In genomic region chr14:91399868-91400640, GRCh38 we compare ENCODE assay signal across 8 cellular contexts. TPM values are rescaled to one million over a fixed set of nuclear protein-coding genes. Genes with fewer than 3 reads are reported as not detected.
A peak's percentile ranks its signal among the peaks of the same experiment; 100 is the strongest.
DNase-seq lines count a peak whose midpoint lies in the region; ATAC-seq and TF ChIP-seq lines count a peak whose summit lies in the region.

No MANE protein-coding gene starts in this region.

- no peak overlapping the region for H3T11ph ChIP-seq in H9 (ENCODE audit: low read length)

- peak; percentile 75 to 78 for ATAC-seq in naive B cell (ENCODE audit: low read depth in 2 of 2)

- H3K4me2 ChIP-seq in H9 (ENCODE audit: insufficient read depth, insufficient read length, low read length), result peak overlapping the region; percentile 25

- no peak overlapping the region for H3K23ac ChIP-seq in H9 (ENCODE audit: insufficient read length, low read depth, low read length)

- TF ChIP-seq CTCF in GM12865 (IDR thresholded peaks at IDR 0.05; ENCODE audit: insufficient read depth, low read depth, low read length, missing control alignments) (no peak), H9 (conservative IDR thresholded peaks at IDR 0.05) (no peak)

- H3K27ac ChIP-seq in H9 (ENCODE audit: insufficient read length, low read depth, low read length), result no peak overlapping the region

- peak overlapping the region in 1 of 2 experiments; percentile 4; a peak in 3 of 5 replicates for H3K4me3 Mint-ChIP-seq in H9
- H3K4me3 Mint-ChIP-seq in activated CD4-positive, alpha-beta T cell treated with anti-CD3 and anti-CD28 coated beads, Interleukin-2, amount 10 ng/mL, durations not matched to agents 24 days and 14 days, result peak overlapping the region; percentile 98
- H3K4me3 Mint-ChIP-seq in naive B cell, result peak overlapping the region; percentile 86 to 100 (median 98)

- no peaks in the 10 kb centered on the region for H3K9me3 ChIP-seq in H9 (ENCODE audit: control insufficient read depth, low read depth, low read length)

- no peak overlapping the region for H2AFZ ChIP-seq in H9 (ENCODE audit: low read length)

- peaks cover 3% of the 10 kb centered on the region for H3K23me2 ChIP-seq in H9 (ENCODE audit: insufficient read length, low read depth, low read length, poor library complexity, severe bottlenecking)

- 0 out of 2 replicates have a peak overlapping the region, but pooled peaks have one; percentile 7 for H3K14ac ChIP-seq in H9 (ENCODE audit: insufficient read depth, low read length)

- peaks cover 2% of the 10 kb centered on the region for H3K79me1 ChIP-seq in H9 (ENCODE audit: insufficient read depth, low read depth, low read length, poor library complexity, severe bottlenecking)

- DNase-seq in GM12865 (ENCODE audit: low read depth) (peak; percentile 55), H9 (peak; percentile 43), naive B cell (peak; percentile 69), SIG-M5 treated with dmso at 0.1 percent for 504 hours (lab: John Stamatoyannopoulos, UW; ENCODE audit: unreplicated experiment) (no peak), NCI-H1105 (lab: John Stamatoyannopoulos, UW) (no peak), islet precursor cell (no peak), DMS53 (lab: John Stamatoyannopoulos, UW) (no peak)
- peak; percentile 85 for DNase-seq in activated CD4-positive, alpha-beta T cell treated with anti-CD3 and anti-CD28 coated beads, Interleukin-2, amount 10 ng/mL, durations not matched to agents 24 days and 14 days

- no peak overlapping the region for H4K91ac ChIP-seq in H9 (ENCODE audit: insufficient read length, low read depth, low read length)

- no peak overlapping the region for H3K56ac ChIP-seq in H9 (ENCODE audit: insufficient read length, low read depth, low read length)

- intact Hi-C loops in activated CD4-positive, alpha-beta T cell treated with anti-CD3 and anti-CD28 coated beads, Interleukin-2, amount 10 ng/mL, durations not matched to agents 24 days and 14 days (cut with micrococcal nuclease), result loop anchor here (2.0 kb wide), 1 partner anchor 17 kb away; the partner anchor contains the start of gene CCDC88C

- H2BK15ac ChIP-seq in H9 (ENCODE audit: low read depth, low read length), result no peak overlapping the region

- no peak overlapping the region for H2BK120ac ChIP-seq in H9 (ENCODE audit: low read depth, low read length, poor library complexity, severe bottlenecking)

- H3K36me3 Mint-ChIP-seq in H9 (ENCODE audit: insufficient read depth in 1 of 3, low read depth in 3 of 3) (peaks cover 4 to 10% (median 7%) of the 10 kb centered on the region in 3 experiments; a peak in 6 of 7 replicates), naive B cell (no peaks in the 10 kb centered on the region)
- H3K36me3 Mint-ChIP-seq in activated CD4-positive, alpha-beta T cell treated with anti-CD3 and anti-CD28 coated beads, Interleukin-2, amount 10 ng/mL, durations not matched to agents 24 days and 14 days (ENCODE audit: low read depth), result peaks cover 27% of the 10 kb centered on the region

- no peak overlapping the region for H3K9ac ChIP-seq in H9 (ENCODE audit: extremely low read depth, insufficient read length, low read length)

- no CpG with 5 or more reads among the region's 20 CpGs for WGBS in H9 (ENCODE audit: extremely low coverage, insufficient read length, low lambda C conversion rate)

- no peaks in the 10 kb centered on the region for H3K27me3 ChIP-seq in H9 (ENCODE audit: insufficient read depth, low read length)

- H2BK5ac ChIP-seq in H9 (ENCODE audit: insufficient read length, low read length), result no peak overlapping the region

- peak overlapping the region; percentile 76 for H3K4me3 ChIP-seq in GM12865 (ENCODE audit: low read depth, low read length)

- H3K9me3 Mint-ChIP-seq in H9 (no peaks in the 10 kb centered on the region; a peak in 1 of 5 replicates), naive B cell (no peaks in the 10 kb centered on the region)
- H3K9me3 Mint-ChIP-seq in activated CD4-positive, alpha-beta T cell treated with anti-CD3 and anti-CD28 coated beads, Interleukin-2, amount 10 ng/mL, durations not matched to agents 24 days and 14 days, result no peaks in the 10 kb centered on the region

- peaks cover 10% of the 10 kb centered on the region; the same call in 1 of the 2 replicates for H3K79me2 ChIP-seq in H9 (ENCODE audit: insufficient read depth, low read length)

- H3K4ac ChIP-seq in H9 (ENCODE audit: low read depth, low read length), result no peak overlapping the region

- H4K20me1 ChIP-seq in H9 (ENCODE audit: control insufficient read depth, insufficient read depth, insufficient read length), result no peaks in the 10 kb centered on the region

- H2BK20ac ChIP-seq in H9 (ENCODE audit: low read depth, low read length, poor library complexity, severe bottlenecking), result no peak overlapping the region

- H2AK5ac ChIP-seq in H9 (ENCODE audit: insufficient read length, low read length), result no peak overlapping the region

- no peak overlapping the region for H2BK12ac ChIP-seq in H9 (ENCODE audit: insufficient read length, low read depth, low read length)

- no peak overlapping the region for H4K5ac ChIP-seq in H9 (ENCODE audit: insufficient read length, low read depth, low read length)

- H3K4me1 Mint-ChIP-seq in H9 (peaks cover 63 to 66% of the 10 kb centered on the region in 2 experiments), naive B cell (peaks cover 73 to 96% (median 93%) of the 10 kb centered on the region in 3 donors)
- H3K4me1 Mint-ChIP-seq in activated CD4-positive, alpha-beta T cell treated with anti-CD3 and anti-CD28 coated beads, Interleukin-2, amount 10 ng/mL, durations not matched to agents 24 days and 14 days, result peaks cover 80% of the 10 kb centered on the region

- peaks cover 28% of the 10 kb centered on the region for H3K4me1 ChIP-seq in H9 (ENCODE audit: insufficient read depth, low read length)

- H3K27me3 Mint-ChIP-seq in H9 (ENCODE audit: low read depth) (no peaks in the 10 kb centered on the region), naive B cell (no peaks in the 10 kb centered on the region)
- no peaks in the 10 kb centered on the region for H3K27me3 Mint-ChIP-seq in activated CD4-positive, alpha-beta T cell treated with anti-CD3 and anti-CD28 coated beads, Interleukin-2, amount 10 ng/mL, durations not matched to agents 24 days and 14 days

- H3K27ac Mint-ChIP-seq in H9 (peak overlapping the region; percentile 66 to 89 (median 82); a peak in 4 of 7 replicates), naive B cell (peak overlapping the region; percentile 87 to 99 (median 99))
- peak overlapping the region; percentile 96 for H3K27ac Mint-ChIP-seq in activated CD4-positive, alpha-beta T cell treated with anti-CD3 and anti-CD28 coated beads, Interleukin-2, amount 10 ng/mL, durations not matched to agents 24 days and 14 days

- no peak overlapping the region for H4K8ac ChIP-seq in H9 (replicated peaks; ENCODE audit: insufficient read length, low read depth, low read length)

- no peak overlapping the region for H3K18ac ChIP-seq in H9 (ENCODE audit: insufficient read length, low read depth, low read length)

RNA-seq across cellular contexts. Expression of gene CCDC88C, which starts 17.6 kb away (rescaled TPM):
- 46.6 and 52.4 TPM in 2 replicates for total RNA-seq in H9 (2021)
- total RNA-seq in activated CD4-positive, alpha-beta T cell treated with anti-CD3 and anti-CD28 coated beads, Interleukin-2, amount 10 ng/mL, durations not matched to agents 24 days and 14 days, result 79.7 and 89.9 TPM in 2 replicates
- 10 to 100 TPM; 13.5 to 35.0 (median 15.8) TPM for polyA plus RNA-seq in naive B cell (ENCODE audit: low read depth in 6 of 6)

Comparison
In these comparisons a context has a peak if more than half of its experiments do, and no peak if none do; other contexts are left out.
1. DNase-seq: peak in GM12865 (single experiment), H9 (single experiment), activated CD4-positive, alpha-beta T cell treated with anti-CD3 and anti-CD28 coated beads, Interleukin-2, amount 10 ng/mL, durations not matched to agents 24 days and 14 days (single experiment) and naive B cell (single experiment); none in SIG-M5 treated with dmso at 0.1 percent for 504 hours (single experiment), NCI-H1105 (single experiment), islet precursor cell (single experiment) and DMS53 (single experiment).
2. Peak in every context shown above with its lines, with median percentiles within 50 percentile points of each other: H3K27ac Mint-ChIP-seq.